In the genomic region with DNA sequence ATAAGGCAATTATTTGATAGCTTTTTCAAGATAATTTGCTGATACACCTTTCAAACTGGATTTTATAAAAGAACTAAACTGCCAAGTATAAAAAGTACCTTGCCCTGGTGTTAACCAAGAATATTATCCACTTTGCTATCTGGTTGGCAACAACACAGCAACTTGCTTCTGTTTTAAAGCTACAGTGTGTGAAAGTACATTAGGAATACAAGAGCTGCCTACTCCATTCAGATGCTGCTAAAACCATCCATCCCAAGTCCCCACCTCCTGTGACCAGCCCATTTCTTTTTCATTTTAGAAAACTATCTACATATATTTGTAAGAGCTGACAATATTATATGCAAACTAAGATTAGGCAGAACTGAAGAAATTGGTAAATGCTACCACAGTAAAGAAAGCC, we compare ENCODE assay signal across 30 cellular contexts. TPM values are rescaled to one million over a fixed set of nuclear protein-coding genes. Genes with fewer than 3 reads are reported as not detected.
DNase-seq lines count a peak whose midpoint lies in the region; ATAC-seq and TF ChIP-seq lines count a peak whose summit lies in the region.
"Had no signal": no experiment of that assay in that cellular context is flagged by ENCODE, and none has a peak within 500 bp of the region (broad histone marks: within the 10 kb centered on the region; RNA-seq: fewer than 3 reads in every experiment).

No MANE protein-coding gene starts in this region.

- H3K4me3 Mint-ChIP-seq in activated T-cell treated with anti-CD3 and anti-CD28 coated beads, Interleukin-2, amount 50 U/mL, for 24 hours, result no peak overlapping the region
- no peak overlapping the region for H3K4me3 Mint-ChIP-seq in naive thymus-derived CD4-positive, alpha-beta T cell
- no peak overlapping the region for H3K4me3 Mint-ChIP-seq in CD4-positive, alpha-beta T cell
- H3K4me3 Mint-ChIP-seq: activated naive CD4-positive, alpha-beta T cell treated with anti-CD3 and anti-CD28 coated beads, Interleukin-2, amount 50 U/mL, for 24 hours; H9; IgD-negative memory B cell; neural crest cell; stimulated activated naive B cell treated with anti-CD40 and anti-IgM and Interleukin-4, amounts not matched to agents 10 μg/mL and 1 μg/mL and 100 μg/mL, for 72 hours had no signal

- H3K4me3 ChIP-seq in heart left ventricle (no peak overlapping the region), uterus (no peak overlapping the region)
- H3K4me3 ChIP-seq in naive thymus-derived CD4-positive, alpha-beta T cell (ENCODE audit: low read length), result no peak overlapping the region
- H3K4me3 ChIP-seq: cardiac muscle cell, esophagus squamous epithelium, gastroesophageal sphincter, testis had no signal

- peaks cover 77% of the 10 kb centered on the region for H3K36me3 Mint-ChIP-seq in activated T-cell treated with anti-CD3 and anti-CD28 coated beads, Interleukin-2, amount 50 U/mL, for 24 hours (ENCODE audit: low read depth)
- peaks cover 11 to 46% (median 32%) of the 10 kb centered on the region in 5 donors for H3K36me3 Mint-ChIP-seq in naive thymus-derived CD4-positive, alpha-beta T cell
- H3K36me3 Mint-ChIP-seq in CD4-positive, alpha-beta T cell (ENCODE audit: low read depth), result peaks cover 78% of the 10 kb centered on the region

- H3K9me3 Mint-ChIP-seq in activated T-cell treated with anti-CD3 and anti-CD28 coated beads, Interleukin-2, amount 50 U/mL, for 24 hours, result no peaks in the 10 kb centered on the region
- no peaks in the 10 kb centered on the region for H3K9me3 Mint-ChIP-seq in naive thymus-derived CD4-positive, alpha-beta T cell
- H3K9me3 Mint-ChIP-seq in CD4-positive, alpha-beta T cell, result no peaks in the 10 kb centered on the region
- H3K9me3 Mint-ChIP-seq: activated naive CD4-positive, alpha-beta T cell treated with anti-CD3 and anti-CD28 coated beads, Interleukin-2, amount 50 U/mL, for 24 hours; H9; IgD-negative memory B cell; neural crest cell; stimulated activated naive B cell treated with anti-CD40 and anti-IgM and Interleukin-4, amounts not matched to agents 10 μg/mL and 1 μg/mL and 100 μg/mL, for 72 hours had no signal

- H3K4me1 ChIP-seq in heart left ventricle (peaks cover 0 to 70% (median 26%) of the 10 kb centered on the region in 12 donors), uterus (peaks cover 11 to 12% of the 10 kb centered on the region in 2 donors)
- H3K4me1 ChIP-seq in naive thymus-derived CD4-positive, alpha-beta T cell (ENCODE audit: control insufficient read depth in 2 of 2, insufficient read depth in 2 of 2, low read length in 2 of 2), result no peaks in the 10 kb centered on the region
- H3K4me1 ChIP-seq: parathyroid adenoma had no signal

- H3K36me3 ChIP-seq in heart left ventricle, result peaks cover 0 to 11% (median 2%) of the 10 kb centered on the region in 9 donors
- H3K36me3 ChIP-seq in naive thymus-derived CD4-positive, alpha-beta T cell (ENCODE audit: control insufficient read depth in 2 of 3, insufficient read depth in 3 of 3, low read length in 3 of 3), result peaks cover 0 to 31% (median 4%) of the 10 kb centered on the region in 3 experiments
- no peaks in the 10 kb centered on the region for H3K36me3 ChIP-seq in uterus

- H3K27me3 ChIP-seq in heart left ventricle (no peaks in the 10 kb centered on the region), uterus (no peaks in the 10 kb centered on the region)
- no peaks in the 10 kb centered on the region for H3K27me3 ChIP-seq in naive thymus-derived CD4-positive, alpha-beta T cell (ENCODE audit: control insufficient read depth in 2 of 2, insufficient read depth in 2 of 2, low read length in 2 of 2)
- no peaks in the 10 kb centered on the region for H3K27me3 ChIP-seq in CD4-positive, alpha-beta T cell (ENCODE audit: control insufficient read depth, insufficient read depth, low read length)
- H3K27me3 ChIP-seq: esophagus squamous epithelium, gastroesophageal sphincter, testis had no signal

- intact Hi-C loops in heart left ventricle (cut with DNase I) (no loop called here), uterus (cut with DNase I; ENCODE audit: low total_unique reads) (no loop called here)
- intact Hi-C loops in naive thymus-derived CD4-positive, alpha-beta T cell (cut with micrococcal nuclease), result loop anchor here in 1 of 2 donors (10.0 kb wide), 1 partner anchor 352 kb away; no protein-coding TSS in a partner anchor
- intact Hi-C loops in CD4-positive, alpha-beta T cell (cut with DNase I, micrococcal nuclease), result no loop called here

- TF ChIP-seq CTCF in heart left ventricle (IDR thresholded peaks at IDR 0.05) (no peak), uterus (IDR thresholded peaks at IDR 0.05) (no peak)
- no peak for TF ChIP-seq CTCF in CD4-positive, alpha-beta T cell (IDR thresholded peaks at IDR 0.05)

- CTCF ChIA-PET in naive thymus-derived CD4-positive, alpha-beta T cell (lab: Charles Lee), result interaction anchor here (0.6 to 1.2 kb wide), 2 partner anchors 9 to 603 kb away, joined by 3 read pairs; no protein-coding TSS in a partner anchor
- CTCF ChIA-PET in CD4-positive, alpha-beta T cell (lab: Charles Lee), result no interaction called here

- POLR2A ChIA-PET in naive thymus-derived CD4-positive, alpha-beta T cell (lab: Charles Lee), result interaction anchor here (0.6 kb wide), 1 partner anchor 165 kb away, joined by 3 read pairs; no protein-coding TSS in a partner anchor
- POLR2A ChIA-PET in CD4-positive, alpha-beta T cell (lab: Charles Lee), result no interaction called here

- no peak for TF ChIP-seq POLR2A in heart left ventricle (IDR thresholded peaks at IDR 0.05)
- TF ChIP-seq POLR2A in uterus (IDR thresholded peaks at IDR 0.05), result no peak

- H3K27ac ChIP-seq in heart left ventricle (peak overlapping the region; percentile 18 to 76 (median 57)), uterus (peak overlapping the region; percentile 23 to 51)
- no peak overlapping the region for H3K27ac ChIP-seq in naive thymus-derived CD4-positive, alpha-beta T cell (ENCODE audit: low read depth, low read length)
- H3K27ac ChIP-seq in CD4-positive, alpha-beta T cell (ENCODE audit: low read depth, low read length), result no peak overlapping the region
- H3K27ac ChIP-seq: cardiac muscle cell, parathyroid adenoma had no signal

- no peaks in the 10 kb centered on the region for H3K9me3 ChIP-seq in heart left ventricle
- H3K9me3 ChIP-seq in naive thymus-derived CD4-positive, alpha-beta T cell (ENCODE audit: control insufficient read depth in 2 of 3, low read length in 3 of 3), result no peaks in the 10 kb centered on the region
- no peaks in the 10 kb centered on the region for H3K9me3 ChIP-seq in uterus
- no peaks in the 10 kb centered on the region for H3K9me3 ChIP-seq in CD4-positive, alpha-beta T cell (ENCODE audit: control insufficient read depth, low read length)
- H3K9me3 ChIP-seq: esophagus squamous epithelium, gastroesophageal sphincter, testis had no signal

- ATAC-seq in heart left ventricle, result peak; percentile 31 to 56 (median 48)
- ATAC-seq in naive thymus-derived CD4-positive, alpha-beta T cell, result no peak
- no peak for ATAC-seq in CD4-positive, alpha-beta T cell (ENCODE audit: poor library complexity)
- ATAC-seq: gastroesophageal sphincter; left lobe of liver; Panc1; stimulated activated naive B cell treated with anti-CD40 and anti-IgM and Interleukin-4, amounts not matched to agents 10 μg/mL and 1 μg/mL and 100 μg/mL, for 72 hours had no signal

- H3K27me3 Mint-ChIP-seq in activated T-cell treated with anti-CD3 and anti-CD28 coated beads, Interleukin-2, amount 50 U/mL, for 24 hours, result no peaks in the 10 kb centered on the region
- no peaks in the 10 kb centered on the region for H3K27me3 Mint-ChIP-seq in naive thymus-derived CD4-positive, alpha-beta T cell
- H3K27me3 Mint-ChIP-seq in CD4-positive, alpha-beta T cell, result no peaks in the 10 kb centered on the region
- H3K27me3 Mint-ChIP-seq: activated naive CD4-positive, alpha-beta T cell treated with anti-CD3 and anti-CD28 coated beads, Interleukin-2, amount 50 U/mL, for 24 hours; IgD-negative memory B cell; stimulated activated naive B cell treated with anti-CD40 and anti-IgM and Interleukin-4, amounts not matched to agents 10 μg/mL and 1 μg/mL and 100 μg/mL, for 72 hours had no signal

- DNase-seq in activated T-cell treated with anti-CD3 and anti-CD28 coated beads, Interleukin-2, amount 50 U/mL, for 24 hours, result no peak
- DNase-seq in activated T-cell treated with anti-CD3 and anti-CD28 coated beads for 4 hours (no peak), heart left ventricle (no peak), uterus (no peak), activated gamma-delta T cell treated with Interleukin-2 at 50 U/mL for 16 hours (no peak), NCI-H510A treated with DMSO at 0.1 percent for 48 hours (lab: John Stamatoyannopoulos, UW) (no peak)
- no peak for DNase-seq in naive thymus-derived CD4-positive, alpha-beta T cell
- DNase-seq in CD4-positive, alpha-beta T cell, result no peak
- DNase-seq: 8988T; activated CD4-positive, alpha-beta T cell treated with anti-CD3 and anti-CD28 coated beads, Interleukin-2, amount 50 U/mL, for 4 hours; activated CD4-positive, CD25-positive, alpha-beta regulatory T cell; cortex of kidney; esophagus squamous epithelium; H9; NCI-H1092 treated with DMSO at 0.1 percent for 48 hours; NCI-H1930; NCI-H69; SIG-M5; stimulated activated CD4-positive, alpha-beta T cell treated with anti-CD3 and anti-CD28 coated beads, Interleukin-15, amount 100 ng/mL, for 24 hours; stimulated activated naive B cell treated with anti-CD40 and anti-IgM and Interleukin-4, amounts not matched to agents 10 μg/mL and 1 μg/mL and 100 μg/mL, for 72 hours; testis had no signal

- peaks cover 21% of the 10 kb centered on the region for H3K4me1 Mint-ChIP-seq in activated T-cell treated with anti-CD3 and anti-CD28 coated beads, Interleukin-2, amount 50 U/mL, for 24 hours (ENCODE audit: low read depth)
- H3K4me1 Mint-ChIP-seq in naive thymus-derived CD4-positive, alpha-beta T cell, result peaks cover 8 to 60% (median 18%) of the 10 kb centered on the region in 7 donors
- H3K4me1 Mint-ChIP-seq in CD4-positive, alpha-beta T cell (ENCODE audit: low read depth), result peaks cover 19% of the 10 kb centered on the region

- H3K27ac Mint-ChIP-seq in activated T-cell treated with anti-CD3 and anti-CD28 coated beads, Interleukin-2, amount 50 U/mL, for 24 hours, result peak overlapping the region; percentile 55
- peak overlapping the region in 5 of 9 donors; percentile 18 to 62 (median 40) for H3K27ac Mint-ChIP-seq in naive thymus-derived CD4-positive, alpha-beta T cell
- H3K27ac Mint-ChIP-seq in CD4-positive, alpha-beta T cell, result no peak overlapping the region
- H3K27ac Mint-ChIP-seq: stimulated activated naive B cell treated with anti-CD40 and anti-IgM and Interleukin-4, amounts not matched to agents 10 μg/mL and 1 μg/mL and 100 μg/mL, for 72 hours had no signal

RNA-seq across cellular contexts. Expression of a gene that starts 12.8 kb away (rescaled TPM):
- total RNA-seq in heart left ventricle (not detected), uterus (1 to 10 TPM in 1 of 4 donors, not detected in 3; 1.5 TPM)
- polyA plus RNA-seq in heart left ventricle, result under 1 TPM in 1 of 2 donors, not detected in 1; 0.30 TPM
- not detected for total RNA-seq in naive thymus-derived CD4-positive, alpha-beta T cell
- not detected for polyA plus RNA-seq in naive thymus-derived CD4-positive, alpha-beta T cell
- not detected for total RNA-seq in CD4-positive, alpha-beta T cell
- total RNA-seq: cardiac muscle cell, G401, H9, left lobe of liver, neural crest cell, testis had no signal
- polyA plus RNA-seq: IgD-negative memory B cell had no signal

RNA-seq across cellular contexts. Expression of a gene that starts 37.6 kb away (rescaled TPM):
- 10 to 100 TPM; 11.4 to 24.5 (median 20.2) TPM for total RNA-seq in heart left ventricle
- 10 to 100 TPM; 14.2 to 15.5 TPM for polyA plus RNA-seq in heart left ventricle
- total RNA-seq in naive thymus-derived CD4-positive, alpha-beta T cell, result 10 to 100 TPM; 20.5 to 45.4 (median 29.7) TPM
- 10 to 100 TPM; 15.8 to 27.1 TPM for polyA plus RNA-seq in naive thymus-derived CD4-positive, alpha-beta T cell
- total RNA-seq in uterus, result 10 to 100 TPM in 3 of 4 donors, under 1 TPM in 1; 0.59 to 46.1 (median 20.9) TPM
- total RNA-seq in CD4-positive, alpha-beta T cell, result 1 to 10 TPM; 7.2 to 9.2 TPM

Comparison
In these comparisons a context has a peak if more than half of its experiments do, and no peak if none do; other contexts are left out.
1. ATAC-seq: peak in heart left ventricle (4 of 4); none in naive thymus-derived CD4-positive, alpha-beta T cell (single experiment) and CD4-positive, alpha-beta T cell (single experiment).
2. H3K27ac ChIP-seq: peak in heart left ventricle (12 of 12) and uterus (2 of 2); none in naive thymus-derived CD4-positive, alpha-beta T cell (single experiment) and CD4-positive, alpha-beta T cell (single experiment).